In genomic region chr14:85714046-85714445, GRCh38 we compare ENCODE assay signal across 23 cellular contexts.
"Had no signal": no experiment of that assay in that cellular context is flagged by ENCODE, and none has a peak within 500 bp of the region (broad histone marks: within the 10 kb centered on the region; RNA-seq: fewer than 3 reads in every experiment).

No MANE protein-coding gene starts in this region.

- H3K36me3 ChIP-seq: breast epithelium had no signal

- H3K4me1 ChIP-seq: body of pancreas, breast epithelium had no signal

- H3K9me3 ChIP-seq: body of pancreas had no signal

- H3K27me3 ChIP-seq: body of pancreas, breast epithelium had no signal

- H3K27ac ChIP-seq: body of pancreas, breast epithelium, PC-9, RWPE1 had no signal

- H3K4me3 ChIP-seq: body of pancreas, breast epithelium, PC-9 had no signal

- DNase-seq: activated CD4-positive, alpha-beta T cell treated with anti-CD3 and anti-CD28 coated beads, Interleukin-2, amount 10 ng/mL, durations not matched to agents 24 days and 14 days; activated CD4-positive, alpha-beta T cell treated with anti-CD3 and anti-CD28 coated beads, Interleukin-2, amount 50 U/mL, for 4 hours; activated CD8-positive, alpha-beta T cell treated with anti-CD3 and anti-CD28 coated beads for 36 hours; activated effector memory CD4-positive, alpha-beta T cell treated with anti-CD3 and anti-CD28 coated beads, Interleukin-2, amount 50 U/mL, for 16 hours; activated naive CD4-positive, alpha-beta T cell treated with Interleukin-2 at 50 U/mL for 16 hours; activated naive CD8-positive, alpha-beta T cell treated with anti-CD3 and anti-CD28 coated beads, Interleukin-2, amount 10 ng/mL, durations not matched to agents 7 days and 5 days; activated T-cell treated with anti-CD3 and anti-CD28 coated beads, Interleukin-2, amount 50 U/mL, for 1 hour; activated T-cell treated with anti-CD3 and anti-CD28 coated beads, Interleukin-2, amount 50 U/mL, for 72 hours; body of pancreas; NCI-H1092 treated with DMSO at 0.1 percent for 48 hours; NCI-H1417; NCI-H1694 treated with DMSO at 0.1 percent for 48 hours; NCI-H2029; NCI-H510A; NCI-H526; NK-92 treated with Interleukin-12 subunit alpha and Interleukin-12 subunit beta, amount 100 ng/mL, for 24 hours; PC-9; SIG-M5; T1000 had no signal

- ATAC-seq: activated CD8-positive, alpha-beta T cell treated with anti-CD3 and anti-CD28 coated beads for 36 hours; activated T-cell treated with anti-CD3 and anti-CD28 coated beads, Interleukin-2, amount 50 U/mL, for 72 hours; activated T-helper 17 cell treated with anti-CD3 and anti-CD28 coated beads, Interleukin-2, amount 50 U/mL, for 72 hours; body of pancreas; Right ventricle myocardium inferior had no signal

- H2AFZ ChIP-seq: PC-9 had no signal

- H3K4me2 ChIP-seq: PC-9 had no signal
